1 cellular context compared by ENCODE assay signal in genomic region chr1:26932536-26932935, GRCh38.
TF ChIP-seq lines count a peak whose summit lies in the region.

No MANE protein-coding gene starts in this region.

TF ChIP-seq in HepG2, 621 proteins besides CTCF, POLR2A, EP300 and RAD21:
- TF ChIP-seq JDP2 (CRISPR knock-in tag; IDR thresholded peaks at IDR 0.05; ENCODE audit: borderline replicate concordance): no peak
- TF ChIP-seq ZNF790 (CRISPR knock-in tag; IDR thresholded peaks at IDR 0.05; ENCODE audit: borderline replicate concordance): no peak
- no peak for TF ChIP-seq ZNF20 (CRISPR knock-in tag; IDR thresholded peaks at IDR 0.05)
- TF ChIP-seq FOXO4 (CRISPR knock-in tag; conservative IDR thresholded peaks at IDR 0.05): no peak
- no peak for TF ChIP-seq ZNF546 (CRISPR knock-in tag; conservative IDR thresholded peaks at IDR 0.05)
- no peak for TF ChIP-seq HIVEP1 (CRISPR knock-in tag; IDR thresholded peaks at IDR 0.05)
- TF ChIP-seq ZNF724P (CRISPR knock-in tag; IDR thresholded peaks at IDR 0.05; ENCODE audit: borderline replicate concordance): no peak
- TF ChIP-seq ZNF234 (CRISPR knock-in tag; conservative IDR thresholded peaks at IDR 0.05): no peak
- no peak for TF ChIP-seq JARID2 (CRISPR knock-in tag; IDR thresholded peaks at IDR 0.05; ENCODE audit: insufficient replicate concordance)
- no peak for TF ChIP-seq NR3C1 (CRISPR knock-in tag; IDR thresholded peaks at IDR 0.05)
- no peak for TF ChIP-seq ZNF576 (CRISPR knock-in tag; IDR thresholded peaks at IDR 0.05)
- TF ChIP-seq PATZ1 (CRISPR knock-in tag; IDR thresholded peaks at IDR 0.05): no peak
- no peak for TF ChIP-seq MIXL1 (CRISPR knock-in tag; IDR thresholded peaks at IDR 0.05)
- TF ChIP-seq SSRP1 (CRISPR knock-in tag; IDR thresholded peaks at IDR 0.05): no peak
- TF ChIP-seq GLMP (CRISPR knock-in tag; IDR thresholded peaks at IDR 0.05; ENCODE audit: borderline replicate concordance): no peak
- TF ChIP-seq RARG (CRISPR knock-in tag; IDR thresholded peaks at IDR 0.05; ENCODE audit: low read depth): no peak
- no peak for TF ChIP-seq MTA1 (CRISPR knock-in tag; IDR thresholded peaks at IDR 0.05; ENCODE audit: borderline replicate concordance)
- no peak for TF ChIP-seq ELF1 (CRISPR knock-in tag; IDR thresholded peaks at IDR 0.05)
- TF ChIP-seq BRF2 (CRISPR knock-in tag; IDR thresholded peaks at IDR 0.05): no peak
